7 cellular contexts compared by ENCODE assay signal in the genomic region with DNA sequence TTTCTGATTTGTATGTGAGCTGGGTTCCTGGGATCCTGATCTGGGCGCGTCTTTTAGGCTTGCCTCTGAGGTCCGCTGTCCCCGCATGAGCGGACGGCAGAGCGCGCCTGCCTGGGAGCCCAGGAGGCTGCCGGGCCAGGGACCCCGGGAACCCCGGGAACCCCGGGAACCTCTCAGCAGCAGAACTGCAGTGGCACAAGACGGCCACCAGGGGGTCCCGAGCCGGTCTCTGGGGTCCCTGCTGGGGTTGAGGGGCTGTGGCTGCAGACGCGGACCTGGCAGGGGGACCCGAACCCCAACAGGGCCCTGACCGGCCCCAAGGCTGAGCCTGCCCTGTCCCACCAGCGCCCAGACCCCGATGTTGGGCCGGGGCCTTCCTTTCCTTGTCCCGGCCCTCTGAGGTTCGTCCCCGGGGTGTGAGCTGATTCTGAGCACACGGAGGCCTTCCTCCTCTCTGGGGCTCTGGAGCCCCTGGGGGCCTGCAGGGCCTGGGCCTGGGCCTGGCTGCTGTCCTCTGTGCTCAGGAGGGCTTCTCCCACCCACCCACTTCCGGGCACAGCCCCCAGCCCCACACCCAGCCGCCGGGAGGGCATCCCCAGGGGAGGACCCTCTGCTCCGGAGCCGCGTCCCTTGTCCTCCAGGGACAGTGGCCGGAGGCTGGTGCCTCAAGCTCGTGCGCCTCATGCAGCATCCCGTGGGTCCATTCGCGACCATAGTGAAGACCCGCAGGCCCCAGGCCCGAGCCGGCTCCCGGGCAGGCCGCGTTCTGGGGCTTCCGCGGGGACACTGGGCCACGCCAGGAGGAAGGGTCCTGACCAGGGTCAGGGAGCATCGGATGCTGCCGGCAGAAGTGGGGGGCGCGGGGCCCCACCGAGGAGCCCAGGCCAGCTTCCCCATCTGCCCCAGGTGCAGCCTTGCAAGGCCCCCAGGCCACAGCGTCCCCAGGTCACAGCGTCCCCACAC.
DNase-seq lines count a peak whose midpoint lies in the region; ATAC-seq and TF ChIP-seq lines count a peak whose summit lies in the region.
"Not testable (repeated sequence)": the region's sequence is repeated elsewhere in the genome, so short reads cannot be mapped to it uniquely, and the experiment has no call there.

No MANE protein-coding gene starts in this region.

- H3K36me3 ChIP-seq in DND-41 (ENCODE audit: insufficient read depth, low read length); KMS-11 (ENCODE audit: insufficient read depth): not testable (repeated sequence)

- H4K20me1 ChIP-seq in DND-41 (ENCODE audit: insufficient read depth, low read length); KMS-11 (ENCODE audit: insufficient read depth): not testable (repeated sequence)

- not testable (repeated sequence) for H3K79me2 ChIP-seq in DND-41 (ENCODE audit: insufficient read depth, low read length); KMS-11 (ENCODE audit: insufficient read depth, low read depth)

- H3K27ac ChIP-seq in DND-41 (ENCODE audit: low read length); KMS-11: not testable (repeated sequence)

- ATAC-seq in DND-41 (ENCODE audit: insufficient read depth, low read depth) (peak; percentile 22; the same call in 1 of the 3 replicates), GM18502 (IDR thresholded peaks at IDR 0.05; ENCODE audit: poor library complexity, unreplicated experiment) (peak; percentile 28), GM21723 (IDR thresholded peaks at IDR 0.05; ENCODE audit: unreplicated experiment) (peak; percentile 3), SK-N-SH treated with all-trans-retinoic acid at 6 μM for 48 hours (peak; percentile 65)
- ATAC-seq in activated T-cell treated with anti-CD3 and anti-CD28 coated beads, Interleukin-2, amount 50 U/mL, for 72 hours (replicated peaks in 1 of 2), result peak; percentile 18 to 25

- not testable (repeated sequence) for H3K4me3 ChIP-seq in DND-41 (ENCODE audit: low read depth in 1 of 2, low read length in 2 of 2); KMS-11 (IDR thresholded peaks at IDR 0.05; ENCODE audit: insufficient read depth, low read depth, low read length)

- DNase-seq in DND-41; activated T-cell treated with anti-CD3 and anti-CD28 coated beads, Interleukin-2, amount 50 U/mL, for 72 hours: not testable (repeated sequence)
- DNase-seq in mesenteric fat pad (ENCODE audit: low spot score), result peak; percentile 39

- H3K9me3 Mint-ChIP-seq in activated T-cell treated with anti-CD3 and anti-CD28 coated beads, Interleukin-2, amount 50 U/mL, for 72 hours, result not testable (repeated sequence)

- TF ChIP-seq CTCF in DND-41 (IDR thresholded peaks at IDR 0.05; ENCODE audit: borderline replicate concordance, extremely low read depth, low read length, poor library complexity, severe bottlenecking); KMS-11 (conservative IDR thresholded peaks at IDR 0.05; ENCODE audit: low read depth, low read length): not testable (repeated sequence)

- not testable (repeated sequence) for H3K4me1 ChIP-seq in DND-41 (ENCODE audit: insufficient read depth, low read length); KMS-11 (ENCODE audit: low read depth, poor library complexity, severe bottlenecking)

- not testable (repeated sequence) for H3K9ac ChIP-seq in DND-41 (ENCODE audit: low read depth, low read length)
- peak overlapping the region; percentile 39 for H3K9ac ChIP-seq in KMS-11

- H3K4me2 ChIP-seq in DND-41 (ENCODE audit: insufficient read depth, low read length), result peak overlapping the region; percentile 48; the same call in 1 of the 2 replicates
- H3K4me2 ChIP-seq in KMS-11, result not testable (repeated sequence)

- not testable (repeated sequence) for H3K4me1 Mint-ChIP-seq in activated T-cell treated with anti-CD3 and anti-CD28 coated beads, Interleukin-2, amount 50 U/mL, for 72 hours (ENCODE audit: low read depth)

- H3K27me3 ChIP-seq in DND-41 (ENCODE audit: insufficient read depth, low read length, poor library complexity); KMS-11 (ENCODE audit: insufficient read depth, low read depth): not testable (repeated sequence)

- H3K27ac Mint-ChIP-seq in activated T-cell treated with anti-CD3 and anti-CD28 coated beads, Interleukin-2, amount 50 U/mL, for 72 hours, result not testable (repeated sequence)

- not testable (repeated sequence) for H3K9me3 ChIP-seq in DND-41 (ENCODE audit: insufficient read depth, low read length, severe bottlenecking)

- not testable (repeated sequence) for H3K27me3 Mint-ChIP-seq in activated T-cell treated with anti-CD3 and anti-CD28 coated beads, Interleukin-2, amount 50 U/mL, for 72 hours (ENCODE audit: low read depth)

- not testable (repeated sequence) for H2AFZ ChIP-seq in DND-41 (ENCODE audit: low read depth, low read length); KMS-11 (ENCODE audit: low read depth)

- H3K4me3 Mint-ChIP-seq in activated T-cell treated with anti-CD3 and anti-CD28 coated beads, Interleukin-2, amount 50 U/mL, for 72 hours, result not testable (repeated sequence)

- H3K36me3 Mint-ChIP-seq in activated T-cell treated with anti-CD3 and anti-CD28 coated beads, Interleukin-2, amount 50 U/mL, for 72 hours (ENCODE audit: insufficient read depth in 2 of 2), result not testable (repeated sequence)

Comparison
In these comparisons a context has a peak if more than half of its experiments do, and no peak if none do; other contexts are left out.
1. ATAC-seq: peak in every context shown above with its lines; median percentile 65 in SK-N-SH treated with all-trans-retinoic acid at 6 μM for 48 hours; 28 in GM18502; 22 in DND-41; 22 in activated T-cell treated with anti-CD3 and anti-CD28 coated beads, Interleukin-2, amount 50 U/mL, for 72 hours; 3 in GM21723.